Comparison of ENCODE assay signal across 1 cellular context in the genomic region with DNA sequence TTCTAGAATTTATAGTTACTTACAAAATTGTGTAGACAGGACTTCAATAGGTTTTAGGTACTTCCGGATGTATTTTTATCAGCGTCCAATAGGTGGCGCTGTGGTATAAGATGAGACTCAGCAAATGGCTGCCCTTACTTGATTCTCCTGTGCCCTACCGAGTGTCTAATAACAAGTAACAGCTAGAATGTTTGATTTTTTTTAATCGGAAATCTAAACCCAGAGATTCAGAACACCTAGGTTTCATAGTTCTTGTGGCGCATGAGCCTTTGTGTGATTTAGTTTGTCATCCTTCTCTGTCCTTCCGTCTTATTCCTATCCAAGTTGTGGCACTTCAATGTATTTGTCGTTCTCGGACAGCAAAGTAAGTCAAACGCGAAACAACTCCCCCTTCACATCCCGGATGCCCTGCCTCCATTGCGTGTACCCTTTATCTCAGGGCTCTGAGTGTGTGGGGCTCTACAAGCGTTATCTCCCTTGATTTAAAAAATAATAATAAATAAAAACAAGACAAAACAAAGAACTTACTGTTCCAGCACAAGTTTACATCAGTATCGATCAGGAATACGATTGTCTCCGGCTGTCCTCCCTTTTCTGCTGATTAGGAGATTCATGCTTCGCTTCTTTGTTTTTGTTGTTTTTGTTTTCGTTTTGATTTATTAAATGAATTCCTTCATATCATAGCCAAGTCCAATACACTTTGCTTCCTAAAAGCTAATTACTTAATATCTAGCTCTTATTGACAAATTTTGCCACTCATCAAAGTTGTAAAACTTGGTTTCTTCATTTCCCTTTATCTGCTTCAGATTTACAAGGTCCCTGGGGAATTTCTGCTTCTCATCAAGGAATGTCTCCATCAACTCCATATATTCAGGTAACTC.
A peak's percentile ranks its signal among the peaks of the same experiment; 100 is the strongest.
TF ChIP-seq lines count a peak whose summit lies in the region.

No MANE protein-coding gene starts in this region.

TF ChIP-seq in IMR-90, 13 proteins besides CTCF, POLR2A, EP300 and RAD21:
- TF ChIP-seq BHLHE40 (IDR thresholded peaks at IDR 0.05; ENCODE audit: low read depth, low read length): no peak
- TF ChIP-seq SMC3 (IDR thresholded peaks at IDR 0.05; ENCODE audit: low read depth, low read length): peak; percentile 54
